ENCODE assay signal across 22 cellular contexts in genomic region chr16:19888834-19889233, GRCh38.
"Had no signal": no experiment of that assay in that cellular context is flagged by ENCODE, and none has a peak within 500 bp of the region (broad histone marks: within the 10 kb centered on the region; RNA-seq: fewer than 3 reads in every experiment).

No MANE protein-coding gene starts in this region.

- H3K36me3 Mint-ChIP-seq: activated naive CD8-positive, alpha-beta T cell had no signal

- DNase-seq: activated CD4-positive, alpha-beta T cell treated with anti-CD3 and anti-CD28 coated beads for 48 hours; activated CD8-positive, alpha-beta memory T cell treated with anti-CD3 and anti-CD28 coated beads, Interleukin-2, amount 50 U/mL, for 48 hours; activated effector memory CD4-positive, alpha-beta T cell treated with Interleukin-2 at 50 U/mL for 16 hours; activated naive CD4-positive, alpha-beta T cell treated with Interleukin-2 at 50 U/mL for 16 hours; activated T-cell treated with anti-CD3 and anti-CD28 coated beads, Interleukin-2, amount 50 U/mL, for 1 hour; adrenal gland; anterior cingulate cortex; MM.1S; NCI-H1105; NCI-H1436; NCI-H187; NCI-H2081; NCI-H510A treated with DMSO at 0.1 percent for 48 hours; NK-92 treated with Interleukin-12 subunit alpha and Interleukin-12 subunit beta, amount 100 ng/mL, for 24 hours; Peyer's patch; Right ventricle myocardium superior; SJCRH30; SK-N-SH; T-helper 1 cell had no signal

- H3K36me3 ChIP-seq: adrenal gland, Peyer's patch, SJCRH30 had no signal

- H3K9me3 ChIP-seq: adrenal gland, Peyer's patch, SJCRH30, SK-N-SH had no signal

- H3K4me3 ChIP-seq: adrenal gland, Peyer's patch, SJCRH30 had no signal

- ATAC-seq: activated CD4-positive, CD25-positive, alpha-beta regulatory T cell treated with anti-CD3 and anti-CD28 coated beads, Interleukin-2, amount 50 U/mL, for 24 hours had no signal

- H3K27me3 ChIP-seq: adrenal gland, SJCRH30 had no signal

- H3K27ac ChIP-seq: adrenal gland, Peyer's patch, RWPE1, SJCRH30 had no signal

- H3K27ac Mint-ChIP-seq: activated naive CD8-positive, alpha-beta T cell had no signal

- H3K4me3 Mint-ChIP-seq: activated naive CD8-positive, alpha-beta T cell had no signal

- H3K4me1 ChIP-seq: SJCRH30 had no signal
